ENCODE assay signal across 25 cellular contexts in genomic region chr4:60913646-60914045, GRCh38.
DNase-seq lines count a peak whose midpoint lies in the region; ATAC-seq, FAIRE-seq and TF ChIP-seq lines count a peak whose summit lies in the region.
"Had no signal": no experiment of that assay in that cellular context is flagged by ENCODE, and none has a peak within 500 bp of the region (broad histone marks: within the 10 kb centered on the region; RNA-seq: fewer than 3 reads in every experiment).

No MANE protein-coding gene starts in this region.

- H4K8ac ChIP-seq in mesenchymal stem cell (ENCODE audit: low read length) = no peak overlapping the region

- no peak overlapping the region for H2AFZ ChIP-seq in hepatocyte
- no peak overlapping the region for H2AFZ ChIP-seq in mesenchymal stem cell (ENCODE audit: low read depth, low read length)

- H4K91ac ChIP-seq in mesenchymal stem cell (ENCODE audit: low read length) = no peak overlapping the region

- no peak overlapping the region for H2BK120ac ChIP-seq in mesenchymal stem cell (ENCODE audit: low read depth, low read length)

- H3K36me3 ChIP-seq in hepatocyte (replicated peaks; ENCODE audit: insufficient read depth, low read depth) (no peaks in the 10 kb centered on the region), mesenchymal stem cell (ENCODE audit: control insufficient read depth in 1 of 2, insufficient read depth in 2 of 2, low read depth in 1 of 2, low read length in 2 of 2) (no peaks in the 10 kb centered on the region)
- H3K36me3 ChIP-seq: BE2C, BLaER1 had no signal

- H3K4me3 ChIP-seq in hepatocyte (no peak overlapping the region), mesenchymal stem cell (ENCODE audit: insufficient read depth in 1 of 2, low read depth in 1 of 2, low read length in 2 of 2) (no peak overlapping the region)
- H3K4me3 ChIP-seq: BLaER1, GM12878 had no signal

- H2BK15ac ChIP-seq in mesenchymal stem cell (ENCODE audit: low read depth, poor library complexity, severe bottlenecking) = no peak overlapping the region

- H3K14ac ChIP-seq in mesenchymal stem cell (ENCODE audit: low read length in 2 of 2) = no peak overlapping the region

- H3K79me2 ChIP-seq in hepatocyte = no peaks in the 10 kb centered on the region

- no peak for ATAC-seq in HG03025 (IDR thresholded peaks at IDR 0.05; ENCODE audit: low FRiP score, unreplicated experiment)
- ATAC-seq: GM12878 had no signal

- H3K9me2 ChIP-seq in hepatocyte (replicated peaks; ENCODE audit: insufficient read depth) = no peaks in the 10 kb centered on the region

- no peaks in the 10 kb centered on the region for H3K79me1 ChIP-seq in mesenchymal stem cell (replicated peaks; ENCODE audit: low read length, poor library complexity, severe bottlenecking)

- H2BK12ac ChIP-seq in mesenchymal stem cell (ENCODE audit: low read length in 2 of 2) = no peak overlapping the region

- no peak for FAIRE-seq in GM19239 (lab: Jason Lieb, UNC)
- FAIRE-seq: A204.1, GM12878, GM12892, GM18507 had no signal

- no peaks in the 10 kb centered on the region for H4K20me1 ChIP-seq in hepatocyte (ENCODE audit: insufficient read depth, poor library complexity, severe bottlenecking)
- H4K20me1 ChIP-seq: BLaER1 had no signal

- H3K4me1 ChIP-seq in hepatocyte (ENCODE audit: insufficient read depth) = no peaks in the 10 kb centered on the region
- no peaks in the 10 kb centered on the region for H3K4me1 ChIP-seq in mesenchymal stem cell (ENCODE audit: control insufficient read depth, insufficient read depth, low read depth, low read length)
- H3K4me1 ChIP-seq: BE2C, BLaER1 had no signal

- H3K27me3 ChIP-seq in hepatocyte (no peaks in the 10 kb centered on the region), mesenchymal stem cell (ENCODE audit: control insufficient read depth in 1 of 2, insufficient read depth in 1 of 2, low read length in 2 of 2) (no peaks in the 10 kb centered on the region)
- H3K27me3 ChIP-seq: BE2C, BLaER1 had no signal

- DNase-seq in hepatocyte (ENCODE audit: low spot score) = peak; percentile 13
- peak; percentile 3 for DNase-seq in mesenchymal stem cell
- DNase-seq in GM19239 (ENCODE audit: insufficient read length, low spot score) = no peak
- DNase-seq in central memory CD4-positive, alpha-beta T cell = no peak
- DNase-seq: 8988T; ACHN; BE2C; C1 segment of cervical spinal cord; CD4-positive, alpha-beta memory T cell; CD4-positive, CD25-positive, alpha-beta regulatory T cell; CD8-positive, alpha-beta memory T cell; COR-L47; DMS 273 treated with DMSO at 0.1 percent for 48 hours; DMS153; DMS53; DMS79; DND-41; EL; GDM1 had no signal

- no peak overlapping the region for H2AK5ac ChIP-seq in mesenchymal stem cell (ENCODE audit: low read length, severe bottlenecking)

- H3K4me2 ChIP-seq in hepatocyte = no peak overlapping the region
- no peak overlapping the region for H3K4me2 ChIP-seq in mesenchymal stem cell (ENCODE audit: low read length, poor library complexity, severe bottlenecking)
- H3K4me2 ChIP-seq: BLaER1 had no signal

- no peak overlapping the region for H3K23ac ChIP-seq in mesenchymal stem cell (ENCODE audit: low read length in 2 of 2)

- H3K27ac ChIP-seq in hepatocyte (peak overlapping the region; percentile 1), mesenchymal stem cell (ENCODE audit: low read length, poor library complexity, severe bottlenecking) (no peak overlapping the region)
- H3K27ac ChIP-seq: BLaER1 had no signal

- no peak overlapping the region for H3K4ac ChIP-seq in mesenchymal stem cell (ENCODE audit: low read depth in 1 of 2, low read length in 2 of 2)

- no peaks in the 10 kb centered on the region for H3K9me3 ChIP-seq in hepatocyte (ENCODE audit: low read depth)
- H3K9me3 ChIP-seq in mesenchymal stem cell (ENCODE audit: control insufficient read depth, low read length) = no peaks in the 10 kb centered on the region
- H3K9me3 ChIP-seq: BE2C, BLaER1 had no signal

- H3K18ac ChIP-seq in mesenchymal stem cell (ENCODE audit: low read depth in 1 of 2, low read length in 2 of 2) = no peak overlapping the region

- no peak overlapping the region for H3K9ac ChIP-seq in mesenchymal stem cell (ENCODE audit: low read length)
- H3K9ac ChIP-seq: BLaER1 had no signal

- H2BK5ac ChIP-seq in mesenchymal stem cell (ENCODE audit: low read depth, low read length, poor library complexity, severe bottlenecking) = no peak overlapping the region

- TF ChIP-seq CTCF in hepatocyte (IDR thresholded peaks at IDR 0.05; ENCODE audit: poor library complexity) = no peak

- WGBS in hepatocyte (ENCODE audit: low lambda C conversion rate, missing lambda C conversion rate) = 58% methylated on average over 2 of the region's 2 CpGs
- no CpG with 5 or more reads among the region's 2 CpGs for WGBS in mesenchymal stem cell

Comparison
In these comparisons a context has a peak if more than half of its experiments do, and no peak if none do; other contexts are left out.
1. DNase-seq: peak in hepatocyte (single experiment) and mesenchymal stem cell (single experiment); none in GM19239 (single experiment) and central memory CD4-positive, alpha-beta T cell (single experiment).